ENCODE assay signal across 8 cellular contexts in genomic region chr5:142748568-142749249, GRCh38. TPM values are rescaled to one million over a fixed set of nuclear protein-coding genes. Genes with fewer than 3 reads are reported as not detected.
DNase-seq lines count a peak whose midpoint lies in the region; ATAC-seq and TF ChIP-seq lines count a peak whose summit lies in the region.

No MANE protein-coding gene starts in this region.

- no peaks in the 10 kb centered on the region for H3K27me3 ChIP-seq in kidney epithelial cell (ENCODE audit: control insufficient read depth, insufficient read depth, low read length)

- no peak overlapping the region for H3K4me3 ChIP-seq in kidney epithelial cell (ENCODE audit: low read depth, low read length)

- H3K4me1 Mint-ChIP-seq in activated naive CD4-positive, alpha-beta T cell treated with anti-CD3 and anti-CD28 coated beads, Interleukin-2, amount 10 ng/mL, durations not matched to agents 7 days and 5 days = peaks cover 8% of the 10 kb centered on the region

- H3K36me3 Mint-ChIP-seq in activated naive CD4-positive, alpha-beta T cell treated with anti-CD3 and anti-CD28 coated beads, Interleukin-2, amount 10 ng/mL, durations not matched to agents 7 days and 5 days = no peaks in the 10 kb centered on the region

- no peak overlapping the region for H3K27ac Mint-ChIP-seq in activated naive CD4-positive, alpha-beta T cell treated with anti-CD3 and anti-CD28 coated beads, Interleukin-2, amount 10 ng/mL, durations not matched to agents 7 days and 5 days

- no peak for ATAC-seq in HG03521 (IDR thresholded peaks at IDR 0.05; ENCODE audit: unreplicated experiment)

- peaks cover 15% of the 10 kb centered on the region for H3K27me3 Mint-ChIP-seq in activated naive CD4-positive, alpha-beta T cell treated with anti-CD3 and anti-CD28 coated beads, Interleukin-2, amount 10 ng/mL, durations not matched to agents 7 days and 5 days

- H3K36me3 ChIP-seq in kidney epithelial cell (ENCODE audit: control insufficient read depth, insufficient read depth, low read length) = no peaks in the 10 kb centered on the region

- H3K4me3 Mint-ChIP-seq in activated naive CD4-positive, alpha-beta T cell treated with anti-CD3 and anti-CD28 coated beads, Interleukin-2, amount 10 ng/mL, durations not matched to agents 7 days and 5 days = no peak overlapping the region

- DNase-seq in NOMO-1 treated with DMSO at 0.1 percent for 48 hours (lab: John Stamatoyannopoulos, UW; ENCODE audit: unreplicated experiment) (peak; percentile 25), NOMO-1 treated with dmso at 0.1 percent for 144 hours (lab: John Stamatoyannopoulos, UW; ENCODE audit: unreplicated experiment) (no peak), RPMI8226 (peak; percentile 50), kidney epithelial cell (ENCODE audit: low read depth) (no peak), HPDE6-E6E7 (ENCODE audit: extremely low spot score) (no peak)
- peak; percentile 67 for DNase-seq in activated naive CD4-positive, alpha-beta T cell treated with anti-CD3 and anti-CD28 coated beads, Interleukin-2, amount 10 ng/mL, durations not matched to agents 7 days and 5 days
- peak; percentile 17 to 32 for DNase-seq in stimulated activated CD8-positive, alpha-beta memory T cell treated with anti-CD3 and anti-CD28 coated beads, Interleukin-2, amount 100 ng/mL, for 1 hour (ENCODE audit: low read depth in 2 of 2)

- CTCF ChIA-PET in activated naive CD4-positive, alpha-beta T cell treated with anti-CD3 and anti-CD28 coated beads, Interleukin-2, amount 10 ng/mL, durations not matched to agents 7 days and 5 days (lab: Charles Lee) = interaction anchor here (0.6 to 6.5 kb wide), 41 partner anchors 9 to 647 kb away, joined by 3 to 169 read pairs (median 6); partner anchors contain the start of gene ARHGAP26

- no peaks in the 10 kb centered on the region for H3K9me3 Mint-ChIP-seq in activated naive CD4-positive, alpha-beta T cell treated with anti-CD3 and anti-CD28 coated beads, Interleukin-2, amount 10 ng/mL, durations not matched to agents 7 days and 5 days

- TF ChIP-seq CTCF in kidney epithelial cell (IDR thresholded peaks at IDR 0.05; ENCODE audit: insufficient read depth, low read length, poor library complexity, severe bottlenecking) = peak; percentile 57

RNA-seq across cellular contexts. Expression of gene ARHGAP26, which starts 21.5 kb away (rescaled TPM):
- total RNA-seq in kidney epithelial cell = 4.5 and 8.6 TPM in 2 replicates

Comparison
In these comparisons a context has a peak if more than half of its experiments do, and no peak if none do; other contexts are left out.
1. DNase-seq: peak in NOMO-1 treated with DMSO at 0.1 percent for 48 hours (single experiment), RPMI8226 (single experiment), activated naive CD4-positive, alpha-beta T cell treated with anti-CD3 and anti-CD28 coated beads, Interleukin-2, amount 10 ng/mL, durations not matched to agents 7 days and 5 days (single experiment) and stimulated activated CD8-positive, alpha-beta memory T cell treated with anti-CD3 and anti-CD28 coated beads, Interleukin-2, amount 100 ng/mL, for 1 hour (2 of 2); none in NOMO-1 treated with dmso at 0.1 percent for 144 hours (single experiment), kidney epithelial cell (single experiment) and HPDE6-E6E7 (single experiment).